ENCODE assay signal across 8 cellular contexts in genomic region chr5:77015938-77016569, GRCh38. TPM values are rescaled to one million over a fixed set of nuclear protein-coding genes. Genes with fewer than 3 reads are reported as not detected.
DNase-seq lines count a peak whose midpoint lies in the region; ATAC-seq, FAIRE-seq and TF ChIP-seq lines count a peak whose summit lies in the region.

No MANE protein-coding gene starts in this region.

- no peak overlapping the region for H3K18ac ChIP-seq in H1 (ENCODE audit: extremely low read depth, low read length)

- no peak overlapping the region for H2BK5ac ChIP-seq in H1 (ENCODE audit: low read depth, low read length)

- no peak overlapping the region for H2BK120ac ChIP-seq in H1 (replicated peaks; ENCODE audit: low read depth, low read length)

- WGBS in H1 (ENCODE audit: extremely low coverage in 1 of 2, insufficient coverage in 1 of 2, insufficient read length in 1 of 2, insufficient replicate concordance in 2 of 2, low coverage in 1 of 2, low lambda C conversion rate in 2 of 2, missing lambda C conversion rate in 1 of 2), 2 experiments = 56% methylated on average over 3 of the region's 3 CpGs; no CpG with 5 or more reads in 1 of the 2 experiments
- WGBS in psoas muscle, 3 donors = 32 to 36% (median 35%) methylated on average over 3 of the region's 3 CpGs

- no peak overlapping the region for H2BK12ac ChIP-seq in H1 (ENCODE audit: low read depth, low read length)

- no peaks in the 10 kb centered on the region for H3K36me3 Mint-ChIP-seq in activated CD4-positive, alpha-beta memory T cell treated with anti-CD3 and anti-CD28 coated beads, Interleukin-2, amount 10 ng/mL, durations not matched to agents 7 days and 5 days (ENCODE audit: low read depth)

- H3K4me3 ChIP-seq in H1 (ENCODE audit: extremely low read depth in 1 of 4, insufficient read depth in 2 of 4, low read depth in 3 of 4, low read length in 4 of 4) = no peak overlapping the region
- H3K4me3 ChIP-seq in osteoblast (ENCODE audit: insufficient read depth, low read length) = no peak overlapping the region
- no peak overlapping the region for H3K4me3 ChIP-seq in psoas muscle

- H4K91ac ChIP-seq in H1 (replicated peaks; ENCODE audit: insufficient read length, low read length) = no peak overlapping the region

- peak in 2 of 3 experiments; percentile 28 to 46; a peak in 2 of 4 replicates for TF ChIP-seq CTCF in H1 (IDR thresholded peaks at IDR 0.05; ENCODE audit: control extremely low read depth in 1 of 3, insufficient read depth in 1 of 3, low read depth in 1 of 3, low read length in 3 of 3)
- TF ChIP-seq CTCF in osteoblast (IDR thresholded peaks at IDR 0.05; ENCODE audit: extremely low read depth, low read depth, low read length) = peak; percentile 47
- no peak for TF ChIP-seq CTCF in psoas muscle (IDR thresholded peaks at IDR 0.05)

- H2AFZ ChIP-seq in H1 (ENCODE audit: low read length) (peak overlapping the region; percentile 56; the same call in 1 of the 2 replicates), osteoblast (ENCODE audit: low read length) (no peak overlapping the region)

- H3K4me3 Mint-ChIP-seq in activated CD4-positive, alpha-beta memory T cell treated with anti-CD3 and anti-CD28 coated beads, Interleukin-2, amount 10 ng/mL, durations not matched to agents 7 days and 5 days = no peak overlapping the region

- CTCF ChIA-PET in H1 (lab: Charles Lee; ENCODE audit: partially characterized antibody) = interaction anchor here (0.7 to 3.2 kb wide), 18 partner anchors 9 to 414 kb away, joined by 3 to 48 read pairs (median 4); no protein-coding TSS in a partner anchor
- CTCF ChIA-PET in activated CD4-positive, alpha-beta memory T cell treated with anti-CD3 and anti-CD28 coated beads, Interleukin-2, amount 10 ng/mL, durations not matched to agents 7 days and 5 days (lab: Charles Lee) = interaction anchor here (1.1 to 3.2 kb wide), 5 partner anchors 10 to 167 kb away, joined by 4 to 34 read pairs (median 6); partner anchors contain the start of genes AGGF1 and S100Z

- no peak overlapping the region for H3K23ac ChIP-seq in H1 (ENCODE audit: insufficient read length)

- no peak overlapping the region for H3K4ac ChIP-seq in H1 (replicated peaks; ENCODE audit: insufficient read length, low read depth, low read length)

- TF ChIP-seq EP300 in H1 (IDR thresholded peaks at IDR 0.05; ENCODE audit: borderline replicate concordance in 1 of 2, low read depth in 2 of 2, low read length in 2 of 2) = no peak

- H2BK20ac ChIP-seq in H1 (ENCODE audit: low read length) = no peak overlapping the region

- no peaks in the 10 kb centered on the region for H3K9me3 Mint-ChIP-seq in activated CD4-positive, alpha-beta memory T cell treated with anti-CD3 and anti-CD28 coated beads, Interleukin-2, amount 10 ng/mL, durations not matched to agents 7 days and 5 days

- no peak overlapping the region for H4K8ac ChIP-seq in H1 (ENCODE audit: extremely low read depth, insufficient read depth, low read length)

- H3K79me2 ChIP-seq in H1 (ENCODE audit: control insufficient read depth in 1 of 2, insufficient read depth in 2 of 2, low read length in 2 of 2) = no peaks in the 10 kb centered on the region
- H3K79me2 ChIP-seq in osteoblast (ENCODE audit: insufficient read depth, low read length) = no peaks in the 10 kb centered on the region

- H3K27ac Mint-ChIP-seq in activated CD4-positive, alpha-beta memory T cell treated with anti-CD3 and anti-CD28 coated beads, Interleukin-2, amount 10 ng/mL, durations not matched to agents 7 days and 5 days = no peak overlapping the region

- intact Hi-C loops in psoas muscle (cut with DNase I) = loop anchor here in 1 of 2 donors (5.0 kb wide), 1 partner anchor 149 kb away; no protein-coding TSS in a partner anchor

- no peaks in the 10 kb centered on the region for H3K27me3 ChIP-seq in H1 (replicated peaks in 1 of 4; ENCODE audit: control insufficient read depth in 3 of 4, extremely low read depth in 1 of 4, insufficient read depth in 3 of 4, low read length in 3 of 4)
- H3K27me3 ChIP-seq in osteoblast (ENCODE audit: insufficient read depth, low read length) = peaks cover 6% of the 10 kb centered on the region
- peaks cover 0 to 9% (median 0%) of the 10 kb centered on the region in 3 donors for H3K27me3 ChIP-seq in psoas muscle (ENCODE audit: insufficient read depth in 3 of 3, low read length in 2 of 3)

- H3K9ac ChIP-seq in H1 (replicated peaks in 1 of 4; ENCODE audit: extremely low read depth in 1 of 4, low read depth in 3 of 4, low read length in 3 of 4) = no peak overlapping the region

- peaks cover 14% of the 10 kb centered on the region for H3K4me1 Mint-ChIP-seq in activated CD4-positive, alpha-beta memory T cell treated with anti-CD3 and anti-CD28 coated beads, Interleukin-2, amount 10 ng/mL, durations not matched to agents 7 days and 5 days

- no peaks in the 10 kb centered on the region for H3K79me1 ChIP-seq in H1 (ENCODE audit: low read depth, low read length)

- H2BK15ac ChIP-seq in H1 (ENCODE audit: low read length) = no peak overlapping the region

- H4K5ac ChIP-seq in H1 (ENCODE audit: insufficient read length, low read depth, low read length) = no peak overlapping the region

- no peaks in the 10 kb centered on the region for H3K9me3 ChIP-seq in H1 (ENCODE audit: insufficient read depth in 2 of 2, low read depth in 1 of 2, low read length in 1 of 2)
- H3K9me3 ChIP-seq in osteoblast (ENCODE audit: low read depth, low read length) = no peaks in the 10 kb centered on the region
- H3K9me3 ChIP-seq in psoas muscle = no peaks in the 10 kb centered on the region

- TF ChIP-seq RAD21 in H1 (IDR thresholded peaks at IDR 0.05 in 1 of 2, conservative IDR thresholded peaks at IDR 0.05 in 1 of 2; ENCODE audit: low read depth in 2 of 2, low read length in 2 of 2) = peak; percentile 73 to 76

- ATAC-seq in psoas muscle = no peak
- ATAC-seq in HG03520 (IDR thresholded peaks at IDR 0.05; ENCODE audit: unreplicated experiment) = no peak

- no peak overlapping the region for H3K14ac ChIP-seq in H1 (ENCODE audit: insufficient read length)

- H3K27me3 Mint-ChIP-seq in activated CD4-positive, alpha-beta memory T cell treated with anti-CD3 and anti-CD28 coated beads, Interleukin-2, amount 10 ng/mL, durations not matched to agents 7 days and 5 days = peaks cover 18% of the 10 kb centered on the region

- no peak overlapping the region for H3K27ac ChIP-seq in H1 (ENCODE audit: low read depth, low read length)
- H3K27ac ChIP-seq in osteoblast (ENCODE audit: low read depth, low read length) = no peak overlapping the region
- H3K27ac ChIP-seq in psoas muscle = no peak overlapping the region

- POLR2A ChIA-PET in H1 (lab: Charles Lee; ENCODE audit: partially characterized antibody) = interaction anchor here (1.5 kb wide), 1 partner anchor 61 kb away, joined by 3 read pairs; no protein-coding TSS in a partner anchor
- POLR2A ChIA-PET in activated CD4-positive, alpha-beta memory T cell treated with anti-CD3 and anti-CD28 coated beads, Interleukin-2, amount 10 ng/mL, durations not matched to agents 7 days and 5 days (lab: Charles Lee) = interaction anchor here (1.7 kb wide), 1 partner anchor 15 kb away, joined by 4 read pairs; no protein-coding TSS in a partner anchor

- DNase-seq in NCI-H2107 treated with DMSO at 0.1 percent for 48 hours (lab: John Stamatoyannopoulos, UW; ENCODE audit: unreplicated experiment) = peak; percentile 2
- no peak for DNase-seq in NCI-H2107 (lab: John Stamatoyannopoulos, UW)
- peak; percentile 69 for DNase-seq in NCI-H69 (lab: John Stamatoyannopoulos, UW)
- DNase-seq in H1 (ENCODE audit: low read depth in 1 of 2, low spot score in 2 of 2) = no peak
- DNase-seq in osteoblast (ENCODE audit: insufficient read length, low spot score, missing footprints) = no peak
- DNase-seq in psoas muscle = no peak
- DNase-seq in activated CD4-positive, alpha-beta memory T cell treated with anti-CD3 and anti-CD28 coated beads, Interleukin-2, amount 10 ng/mL, durations not matched to agents 7 days and 5 days = no peak

- TF ChIP-seq POLR2A in H1 (IDR thresholded peaks at IDR 0.05; ENCODE audit: control extremely low read depth in 1 of 2, low read depth in 2 of 2, low read length in 2 of 2) = no peak

- H3K23me2 ChIP-seq in H1 (ENCODE audit: low read depth, low read length) = no peaks in the 10 kb centered on the region

- H3K4me2 ChIP-seq in H1 (ENCODE audit: insufficient read depth in 1 of 2, low read depth in 2 of 2, low read length in 2 of 2) = no peak overlapping the region
- H3K4me2 ChIP-seq in osteoblast (ENCODE audit: insufficient read depth, low read length) = no peak overlapping the region

- H3K4me1 ChIP-seq in H1 (replicated peaks in 1 of 4; ENCODE audit: control insufficient read depth in 3 of 4, insufficient read depth in 4 of 4, low read length in 3 of 4) (peaks cover 0 to 3% (median 0%) of the 10 kb centered on the region in 4 experiments; a peak in 1 of 7 replicates), osteoblast (ENCODE audit: insufficient read depth, low read length) (no peaks in the 10 kb centered on the region), psoas muscle (no peaks in the 10 kb centered on the region)

- H4K20me1 ChIP-seq in H1 (replicated peaks in 1 of 2; ENCODE audit: control insufficient read depth in 1 of 2, insufficient read depth in 2 of 2, low read length in 2 of 2) (no peaks in the 10 kb centered on the region), osteoblast (ENCODE audit: insufficient read depth, low read length) (no peaks in the 10 kb centered on the region)

- peak; percentile 96 for FAIRE-seq in H1 (lab: Jason Lieb, UNC)

- H3K36me3 ChIP-seq in H1 (ENCODE audit: control insufficient read depth in 2 of 4, insufficient read depth in 4 of 4, low read length in 3 of 4) = no peaks in the 10 kb centered on the region
- no peaks in the 10 kb centered on the region for H3K36me3 ChIP-seq in osteoblast (ENCODE audit: insufficient read depth, low read length)
- no peaks in the 10 kb centered on the region for H3K36me3 ChIP-seq in psoas muscle (ENCODE audit: insufficient read depth in 1 of 2, low read depth in 1 of 2)

- H2AK5ac ChIP-seq in H1 (ENCODE audit: low read depth, low read length) = no peak overlapping the region

- no peak overlapping the region for H3K56ac ChIP-seq in H1 (replicated peaks; ENCODE audit: insufficient read length, low read depth, low read length)

RNA-seq across cellular contexts. Expression of gene AGGF1, which starts 14.2 kb away (rescaled TPM):
- 18.7 and 19.0 TPM in 2 replicates for total RNA-seq in H1 (2021; fragmentation: NEBNext Ultra II Directional; extraction: Animal tissue kit (Norgen Biotek cat#: 25700))
- polyA plus RNA-seq in H1 (2011; rRNA removed) (7.1 and 7.3 TPM in 2 replicates), psoas muscle (10 to 100 TPM in 2 of 3 donors, 1 to 10 TPM in 1; 8.0 to 20.3 (median 10.3) TPM)
- polyA plus RNA-seq in H1 (2011; cell fraction: cytosol; rRNA removed) = 9.2 TPM
- 13.1 TPM for polyA plus RNA-seq in H1 (2011; cell fraction: nucleus; rRNA removed)
- 7.2 to 10.5 TPM (median 8.0 TPM) in 4 replicates for polyA plus RNA-seq in H1 (2012, experiment 1 of 2)
- 0.67 TPM for polyA plus RNA-seq in H1 (2012, experiment 2 of 2)
- polyA plus RNA-seq in H1 (2013, experiment 1 of 2) = 18.6 TPM
- polyA plus RNA-seq in H1 (2013, experiment 2 of 2) = 17.0 TPM
- polyA minus RNA-seq in H1 (2011; rRNA and poly(A)+ RNA removed) = 4.3 and 5.4 TPM in 2 replicates
- polyA minus RNA-seq in H1 (2011; cell fraction: cytosol; rRNA and poly(A)+ RNA removed) = 11.8 TPM
- 24.8 TPM for polyA minus RNA-seq in H1 (2011; cell fraction: nucleus; rRNA and poly(A)+ RNA removed)
- total RNA-seq in osteoblast (22.1 and 25.7 TPM in 2 replicates), psoas muscle (10 to 100 TPM; 13.4 to 17.8 (median 15.8) TPM)
- 10 to 100 TPM; 26.4 to 28.6 TPM for total RNA-seq in activated CD4-positive, alpha-beta memory T cell treated with anti-CD3 and anti-CD28 coated beads, Interleukin-2, amount 10 ng/mL, durations not matched to agents 7 days and 5 days

Comparison
In these comparisons a context has a peak if more than half of its experiments do, and no peak if none do; other contexts are left out.
1. DNase-seq: peak in NCI-H2107 treated with DMSO at 0.1 percent for 48 hours (single experiment) and NCI-H69 (single experiment); none in NCI-H2107 (single experiment), H1 (0 of 2), osteoblast (single experiment), psoas muscle (0 of 2) and activated CD4-positive, alpha-beta memory T cell treated with anti-CD3 and anti-CD28 coated beads, Interleukin-2, amount 10 ng/mL, durations not matched to agents 7 days and 5 days (single experiment).